10 cellular contexts compared by ENCODE assay signal in genomic region chr3:52091566-52092290, GRCh38. TPM values are rescaled to one million over a fixed set of nuclear protein-coding genes. Genes with fewer than 3 reads are reported as not detected.
A peak's percentile ranks its signal among the peaks of the same experiment; 100 is the strongest.
DNase-seq lines count a peak whose midpoint lies in the region; FAIRE-seq lines count a peak whose summit lies in the region.
"Had no signal": no experiment of that assay in that cellular context is flagged by ENCODE, and none has a peak within 500 bp of the region (broad histone marks: within the 10 kb centered on the region; RNA-seq: fewer than 3 reads in every experiment).

No MANE protein-coding gene starts in this region.

- peak; percentile 52 for FAIRE-seq in HTR-8/SVneo (lab: Jason Lieb, UNC)

- peak overlapping the region; percentile 3 for H3K27ac ChIP-seq in caudate nucleus (ENCODE audit: low read depth, low read length)

- DNase-seq in HTR-8/SVneo (ENCODE audit: insufficient read length, low spot score) (no peak), caudate nucleus (lab: John Stamatoyannopoulos, UW) (peak in 39 of 61 donors; percentile 11 to 76 (median 41)), kidney glomerular epithelial cell (lab: John Stamatoyannopoulos, UW) (peak; percentile 5), stromal cell of bone marrow (ENCODE audit: low read depth) (peak; percentile 40), HuH-7 (ENCODE audit: low spot score) (no peak), occipital lobe (lab: John Stamatoyannopoulos, UW) (no peak)
- no peak for DNase-seq in effector CD4-positive, alpha-beta T cell
- DNase-seq in stimulated activated CD4-positive, alpha-beta T cell treated with anti-CD3 and anti-CD28 coated beads, Interleukin-12 subunit alpha, Interleukin-12 subunit beta, amount 100 ng/mL, for 4 hours: no peak
- DNase-seq: activated effector memory CD4-positive, alpha-beta T cell treated with Interleukin-2 at 50 U/mL for 16 hours; left colon had no signal

RNA-seq across cellular contexts. Expression of gene DUSP7, which starts 35.4 kb away (rescaled TPM):
- 10.8 TPM for total RNA-seq in occipital lobe

Comparison
In these comparisons a context has a peak if more than half of its experiments do, and no peak if none do; other contexts are left out.
1. DNase-seq: peak in caudate nucleus (39 of 61), kidney glomerular epithelial cell (single experiment) and stromal cell of bone marrow (single experiment); none in HTR-8/SVneo (single experiment), effector CD4-positive, alpha-beta T cell (single experiment), HuH-7 (single experiment), stimulated activated CD4-positive, alpha-beta T cell treated with anti-CD3 and anti-CD28 coated beads, Interleukin-12 subunit alpha, Interleukin-12 subunit beta, amount 100 ng/mL, for 4 hours (single experiment) and occipital lobe (single experiment).